In the genomic region with DNA sequence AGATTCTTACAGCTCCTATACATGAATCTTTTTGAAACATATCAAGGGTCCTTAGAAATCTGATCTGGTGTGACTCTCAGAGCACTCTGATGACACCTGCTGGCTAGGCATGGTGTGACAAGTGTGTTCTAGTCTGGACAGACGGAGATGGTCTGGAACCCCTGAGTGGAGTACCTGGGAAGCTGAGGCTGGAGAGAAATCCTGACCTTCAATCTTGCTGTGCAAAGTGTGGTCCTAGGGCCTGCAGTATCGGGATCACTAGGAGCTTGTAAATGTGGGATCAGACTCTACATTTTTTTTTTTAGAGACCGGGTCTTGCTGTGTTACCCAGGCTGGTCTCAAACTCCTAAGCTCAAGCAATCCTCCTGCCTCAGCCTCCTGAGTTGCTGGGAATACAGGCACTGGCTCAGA, we compare ENCODE assay signal across 8 cellular contexts.
A peak's percentile ranks its signal among the peaks of the same experiment; 100 is the strongest.
DNase-seq lines count a peak whose midpoint lies in the region; ATAC-seq and TF ChIP-seq lines count a peak whose summit lies in the region.

No MANE protein-coding gene starts in this region.

- no peak overlapping the region for H3K27ac Mint-ChIP-seq in CD4-positive, alpha-beta memory T cell
- no peak overlapping the region for H3K27ac Mint-ChIP-seq in activated naive CD8-positive, alpha-beta T cell treated with anti-CD3 and anti-CD28 coated beads for 36 hours

- POLR2A ChIA-PET in CD4-positive, alpha-beta memory T cell (lab: Charles Lee; ENCODE audit: partially characterized antibody): interaction anchor here (0.5 to 1.6 kb wide), 5 partner anchors 22 to 393 kb away, joined by 3 to 4 read pairs (median 3); no protein-coding TSS in a partner anchor

- intact Hi-C loops in CD4-positive, alpha-beta memory T cell (cut with micrococcal nuclease): loop anchor here (1.0 to 2.0 kb wide), 5 partner anchors 24 to 483 kb away; no protein-coding TSS in a partner anchor
- intact Hi-C loops in heart right ventricle (cut with DNase I): loop anchor here in 7 of 10 donors (1.0 to 10.0 kb wide), 5 partner anchors 236 to 384 kb away; a partner anchor contains a TSS
- intact Hi-C loops in sciatic nerve (cut with DNase I): loop anchor here (10.0 kb wide), 1 partner anchor 386 kb away; no protein-coding TSS in a partner anchor
- intact Hi-C loops in posterior vena cava (cut with DNase I): loop anchor here in 1 of 2 donors (10.0 kb wide), 1 partner anchor 386 kb away; no protein-coding TSS in a partner anchor

- H3K4me1 Mint-ChIP-seq in CD4-positive, alpha-beta memory T cell: peaks cover 3 to 6% (median 4%) of the 10 kb centered on the region in 4 donors
- H3K4me1 Mint-ChIP-seq in activated naive CD8-positive, alpha-beta T cell treated with anti-CD3 and anti-CD28 coated beads for 36 hours: peaks cover 5% of the 10 kb centered on the region

- CTCF ChIA-PET in CD4-positive, alpha-beta memory T cell (lab: Charles Lee; ENCODE audit: partially characterized antibody): interaction anchor here (0.6 to 9.0 kb wide), 55 partner anchors 11 to 493 kb away, joined by 3 to 266 read pairs (median 4); no protein-coding TSS in a partner anchor

- H3K4me3 ChIP-seq in CD4-positive, alpha-beta memory T cell (ENCODE audit: low read length in 2 of 2): no peak overlapping the region
- no peak overlapping the region for H3K4me3 ChIP-seq in heart right ventricle

- peaks cover 0 to 2% (median 0%) of the 10 kb centered on the region in 8 donors for H3K9me3 Mint-ChIP-seq in CD4-positive, alpha-beta memory T cell
- H3K9me3 Mint-ChIP-seq in activated naive CD8-positive, alpha-beta T cell treated with anti-CD3 and anti-CD28 coated beads for 36 hours: no peaks in the 10 kb centered on the region

- H3K36me3 ChIP-seq in CD4-positive, alpha-beta memory T cell (ENCODE audit: insufficient read depth, low read length): no peaks in the 10 kb centered on the region
- H3K36me3 ChIP-seq in heart right ventricle: no peaks in the 10 kb centered on the region

- peak; percentile 58 to 72 (median 66) for DNase-seq in CD4-positive, alpha-beta memory T cell
- DNase-seq in NAMALWA (ENCODE audit: low spot score): peak; percentile 85
- peak; percentile 51 for DNase-seq in SKM-1 treated with dmso at 0.1 percent for 144 hours (lab: John Stamatoyannopoulos, UW; ENCODE audit: unreplicated experiment)
- DNase-seq in activated naive CD8-positive, alpha-beta T cell treated with anti-CD3 and anti-CD28 coated beads for 36 hours: peak; percentile 63
- DNase-seq in heart right ventricle: peak; percentile 48 to 62
- peak; percentile 87 for DNase-seq in sciatic nerve (ENCODE audit: low spot score)
- no peak for DNase-seq in posterior vena cava (ENCODE audit: low spot score)

- H3K27ac ChIP-seq in CD4-positive, alpha-beta memory T cell (ENCODE audit: low read depth, low read length): no peak overlapping the region
- H3K27ac ChIP-seq in heart right ventricle: no peak overlapping the region

- H3K27me3 ChIP-seq in CD4-positive, alpha-beta memory T cell (ENCODE audit: insufficient read depth, low read length): no peaks in the 10 kb centered on the region
- H3K27me3 ChIP-seq in heart right ventricle: peaks cover 0 to 19% (median under 1%) of the 10 kb centered on the region in 7 donors

- no peaks in the 10 kb centered on the region for H3K4me1 ChIP-seq in CD4-positive, alpha-beta memory T cell (ENCODE audit: insufficient read depth, low read length)
- H3K4me1 ChIP-seq in heart right ventricle: peaks cover 0 to 9% (median 0%) of the 10 kb centered on the region in 9 donors

- peak; percentile 66 to 86 (median 82) for TF ChIP-seq CTCF in heart right ventricle (IDR thresholded peaks at IDR 0.05)

- no peaks in the 10 kb centered on the region for H3K36me3 Mint-ChIP-seq in CD4-positive, alpha-beta memory T cell
- no peaks in the 10 kb centered on the region for H3K36me3 Mint-ChIP-seq in activated naive CD8-positive, alpha-beta T cell treated with anti-CD3 and anti-CD28 coated beads for 36 hours

- H3K9me3 ChIP-seq in CD4-positive, alpha-beta memory T cell (ENCODE audit: control insufficient read depth in 1 of 2, low read length in 2 of 2): no peaks in the 10 kb centered on the region
- no peaks in the 10 kb centered on the region for H3K9me3 ChIP-seq in heart right ventricle

- WGBS in heart right ventricle, 2 donors: 38 to 41% methylated on average over 3 of the region's 3 CpGs

- H3K4me3 Mint-ChIP-seq in CD4-positive, alpha-beta memory T cell: no peak overlapping the region
- no peak overlapping the region for H3K4me3 Mint-ChIP-seq in activated naive CD8-positive, alpha-beta T cell treated with anti-CD3 and anti-CD28 coated beads for 36 hours

- H3K27me3 Mint-ChIP-seq in CD4-positive, alpha-beta memory T cell: peaks cover 0 to 3% of the 10 kb centered on the region in 2 donors
- no peaks in the 10 kb centered on the region for H3K27me3 Mint-ChIP-seq in activated naive CD8-positive, alpha-beta T cell treated with anti-CD3 and anti-CD28 coated beads for 36 hours

- ATAC-seq in GM19463 (IDR thresholded peaks at IDR 0.05; ENCODE audit: unreplicated experiment) (peak; percentile 58), heart right ventricle (peak in 7 of 8 donors; percentile 58 to 85 (median 69)), sciatic nerve (peak; percentile 86)
